24 cellular contexts compared by ENCODE assay signal in the genomic region with DNA sequence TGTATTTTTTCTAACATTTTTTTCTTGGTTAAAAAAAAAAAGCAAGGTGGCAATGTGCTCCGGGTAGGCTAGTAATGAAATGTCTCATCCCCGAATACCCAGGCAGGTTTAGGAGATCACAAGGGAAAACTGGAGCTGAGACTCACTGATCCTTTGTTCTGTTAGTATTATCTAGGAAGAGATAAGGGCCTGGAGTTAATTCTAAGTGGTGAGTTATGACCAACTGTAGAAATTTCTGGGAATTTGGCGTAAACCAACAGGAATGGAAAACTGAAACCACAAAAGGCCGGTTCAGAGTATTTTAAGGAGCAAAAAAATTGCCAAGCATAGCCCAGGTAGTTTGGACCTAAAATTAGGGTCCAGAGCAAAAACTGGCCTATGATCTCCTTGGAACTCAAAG. TPM values are rescaled to one million over a fixed set of nuclear protein-coding genes. Genes with fewer than 3 reads are reported as not detected.
DNase-seq lines count a peak whose midpoint lies in the region; ATAC-seq, FAIRE-seq and TF ChIP-seq lines count a peak whose summit lies in the region.
"Had no signal": no experiment of that assay in that cellular context is flagged by ENCODE, and none has a peak within 500 bp of the region (broad histone marks: within the 10 kb centered on the region; RNA-seq: fewer than 3 reads in every experiment).

No MANE protein-coding gene starts in this region.

- H3K9me3 Mint-ChIP-seq in CD4-positive, alpha-beta memory T cell: peaks cover 0 to 2% (median 0%) of the 10 kb centered on the region in 8 donors
- no peaks in the 10 kb centered on the region for H3K9me3 Mint-ChIP-seq in activated CD4-positive, alpha-beta memory T cell treated with anti-CD3 and anti-CD28 coated beads for 36 hours
- peaks cover 0 to 4% (median 0%) of the 10 kb centered on the region in 11 donors for H3K9me3 Mint-ChIP-seq in naive thymus-derived CD4-positive, alpha-beta T cell
- H3K9me3 Mint-ChIP-seq: GM23338, IgD-negative memory B cell had no signal

- BruUV-seq in K562 (replicated peaks; lab: Mats Ljungman, UMichigan): no TSS peak

- no peak overlapping the region for H3K4me2 ChIP-seq in K562 (ENCODE audit: insufficient read depth, low read length)
- H3K4me2 ChIP-seq: GM23338, SK-N-SH had no signal

- TF ChIP-seq POLR2A in K562 (conservative IDR thresholded peaks at IDR 0.05): no peak

- CTCF ChIA-PET in CD4-positive, alpha-beta memory T cell (lab: Charles Lee; ENCODE audit: partially characterized antibody): interaction anchor here (1.1 to 3.6 kb wide), 4 partner anchors 14 to 81 kb away, joined by 3 to 13 read pairs (median 4); no protein-coding TSS in a partner anchor
- CTCF ChIA-PET in activated CD4-positive, alpha-beta memory T cell treated with anti-CD3 and anti-CD28 coated beads for 36 hours (lab: Charles Lee): interaction anchor here (1.4 to 4.2 kb wide), 2 partner anchors 13 to 26 kb away, joined by 5 to 21 read pairs; no protein-coding TSS in a partner anchor
- CTCF ChIA-PET in K562 (lab: Yijun Ruan, JAX; ENCODE audit: low intra/inter-chr PET ratio): no interaction called here
- CTCF ChIA-PET in naive thymus-derived CD4-positive, alpha-beta T cell (lab: Charles Lee): interaction anchor here (0.6 to 1.2 kb wide), 2 partner anchors 9 to 12 kb away, joined by 3 read pairs; no protein-coding TSS in a partner anchor

- no peak for ATAC-seq in K562
- ATAC-seq in naive thymus-derived CD4-positive, alpha-beta T cell: no peak
- ATAC-seq: activated CD8-positive, alpha-beta memory T cell treated with anti-CD3 and anti-CD28 coated beads, Interleukin-2, amount 10 ng/mL, durations not matched to agents 7 days and 5 days; GM23338; sciatic nerve had no signal

- H2AFZ ChIP-seq in K562 (ENCODE audit: low read depth, low read length): no peak overlapping the region
- H2AFZ ChIP-seq: GM23338 had no signal

- intact Hi-C loops in CD4-positive, alpha-beta memory T cell (cut with micrococcal nuclease): no loop called here
- intact Hi-C loops in activated CD4-positive, alpha-beta memory T cell treated with anti-CD3 and anti-CD28 coated beads for 36 hours (cut with micrococcal nuclease): no loop called here
- intact Hi-C loops in K562 (cut with micrococcal nuclease): no loop called here
- intact Hi-C loops in naive thymus-derived CD4-positive, alpha-beta T cell (cut with micrococcal nuclease): no loop called here

- H3K9me1 ChIP-seq in K562 (ENCODE audit: control insufficient read depth, insufficient read depth, low read length): no peaks in the 10 kb centered on the region

- H3K79me2 ChIP-seq in K562 (ENCODE audit: control insufficient read depth, insufficient read depth, low read length): peaks cover 14% of the 10 kb centered on the region; the same call in 2 of the 3 replicates

- POLR2A ChIA-PET in CD4-positive, alpha-beta memory T cell (lab: Charles Lee; ENCODE audit: partially characterized antibody): interaction anchor here (1.1 to 38.1 kb wide), 5 partner anchors 10 to 36 kb away, joined by 3 to 1950 read pairs (median 20); a partner anchor contains a TSS
- POLR2A ChIA-PET in activated CD4-positive, alpha-beta memory T cell treated with anti-CD3 and anti-CD28 coated beads for 36 hours (lab: Charles Lee): interaction anchor here (0.7 to 1.6 kb wide), 3 partner anchors 9 to 24 kb away, joined by 3 to 6 read pairs (median 4); a partner anchor contains a TSS
- POLR2A ChIA-PET in K562 (lab: Yijun Ruan, JAX): interaction anchor here (0.6 kb wide), 2 partner anchors 10 to 16 kb away, joined by 3 to 4 read pairs; no protein-coding TSS in a partner anchor
- POLR2A ChIA-PET in naive thymus-derived CD4-positive, alpha-beta T cell (lab: Charles Lee): interaction anchor here (4.4 to 46.3 kb wide), 3 partner anchors 11 to 26 kb away, joined by 35 to 1418 read pairs (median 58); a partner anchor contains a TSS

- peak overlapping the region in 1 of 8 donors; percentile 6 for H3K4me3 Mint-ChIP-seq in CD4-positive, alpha-beta memory T cell
- no peak overlapping the region for H3K4me3 Mint-ChIP-seq in activated CD4-positive, alpha-beta memory T cell treated with anti-CD3 and anti-CD28 coated beads for 36 hours
- H3K4me3 Mint-ChIP-seq in naive thymus-derived CD4-positive, alpha-beta T cell: peak overlapping the region in 1 of 10 donors; percentile 84
- H3K4me3 Mint-ChIP-seq: activated CD8-positive, alpha-beta memory T cell treated with anti-CD3 and anti-CD28 coated beads, Interleukin-2, amount 10 ng/mL, durations not matched to agents 7 days and 5 days; GM23338 had no signal

- no peaks in the 10 kb centered on the region for H4K20me1 ChIP-seq in K562 (replicated peaks; ENCODE audit: control insufficient read depth, insufficient read depth, low read length)

- in situ Hi-C loops in K562 (cut with MboI): no loop called here

- peaks cover 71% of the 10 kb centered on the region for H3K36me3 ChIP-seq in CD4-positive, alpha-beta memory T cell (ENCODE audit: insufficient read depth, low read length)
- H3K36me3 ChIP-seq in K562 (ENCODE audit: control insufficient read depth, insufficient read depth, low read length) (peaks cover 99% of the 10 kb centered on the region), right atrium auricular region (peaks cover 100% of the 10 kb centered on the region)
- H3K36me3 ChIP-seq in naive thymus-derived CD4-positive, alpha-beta T cell (ENCODE audit: control insufficient read depth in 2 of 3, insufficient read depth in 3 of 3, low read length in 3 of 3): peaks cover 43 to 74% (median 64%) of the 10 kb centered on the region in 3 experiments

- no peaks in the 10 kb centered on the region for H3K9me3 ChIP-seq in CD4-positive, alpha-beta memory T cell (ENCODE audit: control insufficient read depth in 1 of 2, low read length in 2 of 2)
- H3K9me3 ChIP-seq in K562 (replicated peaks; ENCODE audit: control insufficient read depth, insufficient read depth, low read depth, low read length) (no peaks in the 10 kb centered on the region), right atrium auricular region (no peaks in the 10 kb centered on the region)
- no peaks in the 10 kb centered on the region for H3K9me3 ChIP-seq in naive thymus-derived CD4-positive, alpha-beta T cell (ENCODE audit: control insufficient read depth in 2 of 3, low read length in 3 of 3)
- H3K9me3 ChIP-seq: breast epithelium, SK-N-SH, stomach had no signal

- no peaks in the 10 kb centered on the region for H3K27me3 Mint-ChIP-seq in CD4-positive, alpha-beta memory T cell
- no peaks in the 10 kb centered on the region for H3K27me3 Mint-ChIP-seq in activated CD4-positive, alpha-beta memory T cell treated with anti-CD3 and anti-CD28 coated beads for 36 hours
- peaks cover 0 to 2% (median 0%) of the 10 kb centered on the region in 5 donors for H3K27me3 Mint-ChIP-seq in naive thymus-derived CD4-positive, alpha-beta T cell
- H3K27me3 Mint-ChIP-seq: activated CD8-positive, alpha-beta memory T cell treated with anti-CD3 and anti-CD28 coated beads, Interleukin-2, amount 10 ng/mL, durations not matched to agents 7 days and 5 days; IgD-negative memory B cell had no signal

- TF ChIP-seq RAD21 in K562 (CRISPR knock-in tag; conservative IDR thresholded peaks at IDR 0.05 in 1 of 2, IDR thresholded peaks at IDR 0.05 in 1 of 2): no peak

- H3K9ac ChIP-seq in K562 (ENCODE audit: insufficient read depth in 1 of 2, low read depth in 2 of 2, low read length in 2 of 2): no peak overlapping the region
- H3K9ac ChIP-seq: SK-N-SH had no signal

- H3K27ac ChIP-seq in CD4-positive, alpha-beta memory T cell (ENCODE audit: low read depth, low read length): peak overlapping the region; percentile 45
- H3K27ac ChIP-seq in K562 (ENCODE audit: extremely low read depth, low read depth, low read length) (no peak overlapping the region), right atrium auricular region (no peak overlapping the region)
- H3K27ac ChIP-seq in naive thymus-derived CD4-positive, alpha-beta T cell (ENCODE audit: low read depth, low read length): peak overlapping the region; percentile 87
- H3K27ac ChIP-seq: breast epithelium, RWPE1, stomach had no signal

- H3K27ac Mint-ChIP-seq in CD4-positive, alpha-beta memory T cell: peak overlapping the region; percentile 64 to 97 (median 86)
- peak overlapping the region; percentile 97 for H3K27ac Mint-ChIP-seq in activated CD4-positive, alpha-beta memory T cell treated with anti-CD3 and anti-CD28 coated beads for 36 hours
- H3K27ac Mint-ChIP-seq in naive thymus-derived CD4-positive, alpha-beta T cell: peak overlapping the region; percentile 34 to 100 (median 93)
- H3K27ac Mint-ChIP-seq: GM23338 had no signal

- FAIRE-seq in K562 (lab: Jason Lieb, UNC): no peak
- no peak for FAIRE-seq in RCC 7860 (lab: Jason Lieb, UNC)
- FAIRE-seq: frontal cortex had no signal

- no peaks in the 10 kb centered on the region for H3K27me3 ChIP-seq in CD4-positive, alpha-beta memory T cell (ENCODE audit: insufficient read depth, low read length)
- H3K27me3 ChIP-seq in K562 (ENCODE audit: control insufficient read depth in 2 of 2, insufficient read depth in 2 of 2, low read length in 2 of 2) (no peaks in the 10 kb centered on the region), right atrium auricular region (no peaks in the 10 kb centered on the region)
- H3K27me3 ChIP-seq in naive thymus-derived CD4-positive, alpha-beta T cell (ENCODE audit: control insufficient read depth in 2 of 2, insufficient read depth in 2 of 2, low read length in 2 of 2): no peaks in the 10 kb centered on the region
- H3K27me3 ChIP-seq: breast epithelium, stomach had no signal

- DNase-seq in CD4-positive, alpha-beta memory T cell: no peak
- DNase-seq in activated CD4-positive, alpha-beta memory T cell treated with anti-CD3 and anti-CD28 coated beads for 36 hours: no peak
- DNase-seq in K562 (ENCODE audit: extremely low read depth in 1 of 4, low spot score in 3 of 4) (no peak), right atrium auricular region (ENCODE audit: low spot score) (no peak), RCC 7860 (ENCODE audit: low spot score) (no peak)
- no peak for DNase-seq in naive thymus-derived CD4-positive, alpha-beta T cell
- no peak for DNase-seq in stimulated activated CD4-positive, alpha-beta T cell treated with anti-CD3 and anti-CD28 coated beads, Interleukin-4, amount 100 ng/mL, for 4 hours
- DNase-seq: activated CD8-positive, alpha-beta memory T cell treated with anti-CD3 and anti-CD28 coated beads, Interleukin-2, amount 10 ng/mL, durations not matched to agents 7 days and 5 days; COR-L47; DND-41; mammary epithelial cell; NCI-H2171; NCI-H524 treated with DMSO at 0.1 percent for 48 hours; SK-N-SH; stomach; T1000; trophoblast cell had no signal

- TF ChIP-seq CTCF in K562 (IDR thresholded peaks at IDR 0.05 in 2 of 3, conservative IDR thresholded peaks at IDR 0.05 in 1 of 3; ENCODE audit: insufficient read depth in 2 of 3, low read depth in 1 of 3, low read length in 3 of 3): no peak
- no peak for TF ChIP-seq CTCF in right atrium auricular region (IDR thresholded peaks at IDR 0.05)

- no peak for TF ChIP-seq EP300 in K562 (IDR thresholded peaks at IDR 0.05; ENCODE audit: low read length)

- H3K36me3 Mint-ChIP-seq in CD4-positive, alpha-beta memory T cell: peaks cover 81 to 96% of the 10 kb centered on the region in 2 donors
- H3K36me3 Mint-ChIP-seq in activated CD4-positive, alpha-beta memory T cell treated with anti-CD3 and anti-CD28 coated beads for 36 hours: peaks cover 87% of the 10 kb centered on the region
- peaks cover 20 to 78% (median 56%) of the 10 kb centered on the region in 5 donors for H3K36me3 Mint-ChIP-seq in naive thymus-derived CD4-positive, alpha-beta T cell

- peaks cover 96% of the 10 kb centered on the region for H3K4me1 ChIP-seq in CD4-positive, alpha-beta memory T cell (ENCODE audit: insufficient read depth, low read length)
- H3K4me1 ChIP-seq in K562 (replicated peaks in 1 of 2; ENCODE audit: control insufficient read depth in 2 of 2, insufficient read depth in 2 of 2, low read length in 2 of 2) (peaks cover 0 to 19% of the 10 kb centered on the region in 2 experiments; a peak in 4 of 5 replicates), right atrium auricular region (no peaks in the 10 kb centered on the region)
- H3K4me1 ChIP-seq in naive thymus-derived CD4-positive, alpha-beta T cell (ENCODE audit: control insufficient read depth in 2 of 2, insufficient read depth in 2 of 2, low read length in 2 of 2): peaks cover 49 to 88% of the 10 kb centered on the region in 2 donors
- H3K4me1 ChIP-seq: breast epithelium had no signal

- H3K4me3 ChIP-seq in CD4-positive, alpha-beta memory T cell (ENCODE audit: low read length in 2 of 2): no peak overlapping the region
- no peak overlapping the region for H3K4me3 ChIP-seq in K562
- H3K4me3 ChIP-seq in naive thymus-derived CD4-positive, alpha-beta T cell (ENCODE audit: low read length): no peak overlapping the region
- no peak overlapping the region for H3K4me3 ChIP-seq in right atrium auricular region
- H3K4me3 ChIP-seq: breast epithelium, GM23338, stomach had no signal

- 52% methylated on average over 4 of the region's 4 CpGs for WGBS in K562 (ENCODE audit: insufficient coverage, low coverage, missing lambda C conversion rate)

- peaks cover 57 to 98% (median 85%) of the 10 kb centered on the region in 4 donors for H3K4me1 Mint-ChIP-seq in CD4-positive, alpha-beta memory T cell
- H3K4me1 Mint-ChIP-seq in activated CD4-positive, alpha-beta memory T cell treated with anti-CD3 and anti-CD28 coated beads for 36 hours (ENCODE audit: low read depth): peaks cover 91% of the 10 kb centered on the region
- H3K4me1 Mint-ChIP-seq in naive thymus-derived CD4-positive, alpha-beta T cell: peaks cover 57 to 100% (median 93%) of the 10 kb centered on the region in 7 donors
- H3K4me1 Mint-ChIP-seq: GM23338 had no signal

RNA-seq across cellular contexts. Expression of a gene that starts 12.4 kb away (rescaled TPM):
- 10 to 100 TPM; 70.2 to 81.1 TPM for total RNA-seq in CD4-positive, alpha-beta memory T cell
- 10 to 100 TPM; 52.0 to 85.3 TPM for polyA plus RNA-seq in CD4-positive, alpha-beta memory T cell
- total RNA-seq in activated CD4-positive, alpha-beta memory T cell treated with anti-CD3 and anti-CD28 coated beads for 36 hours: 100 to 1,000 TPM; 111 TPM
- total RNA-seq in K562 (2011; cell fraction: chromatin; rRNA removed; ENCODE audit: low replicate concordance): 11.6 and 26.7 TPM in 2 replicates
- 12.4 and 21.7 TPM in 2 replicates for total RNA-seq in K562 (2011; cell fraction: nucleolus; rRNA removed)
- 15.0 and 16.4 TPM in 2 replicates for total RNA-seq in K562 (2011; cell fraction: nucleoplasm; rRNA removed)
- total RNA-seq in K562 (2014; rRNA removed) (4.4 and 4.5 TPM in 2 replicates), K562 (2014; rRNA removed; fragmentation: Illumina TruSeq; extraction: Trizol) (3.3 TPM in 2 replicates), K562 (2015; rRNA removed; fragmentation: Illumina TruSeq; extraction: Trizol) (2.0 and 2.8 TPM in 2 replicates), K562 (2021) (5.0 and 7.0 TPM in 2 replicates), right atrium auricular region (1 to 10 TPM; 5.7 to 8.1 TPM)
- polyA plus RNA-seq in K562 (2011; rRNA removed) (9.2 and 9.9 TPM in 2 replicates), K562 (2014; fragmentation: Illumina TruSeq; extraction: Trizol) (6.5 and 6.6 TPM in 2 replicates), K562 (2014; fragmentation: Nextera tagmentation; extraction: Ambion mirVana) (1 to 10 TPM; 1.4 to 1.5 TPM), K562 (2014; rRNA removed) (4.6 and 6.9 TPM in 2 replicates)
- 9.0 and 11.2 TPM in 2 replicates for polyA plus RNA-seq in K562 (2011; cell fraction: cytosol; rRNA removed)
- polyA plus RNA-seq in K562 (2011; cell fraction: nucleus; rRNA removed): 37.5 and 44.1 TPM in 2 replicates
- polyA plus RNA-seq in K562 (2012): 5.9 and 21.1 TPM in 2 replicates
- 4.8 and 5.7 TPM in 2 replicates for polyA minus RNA-seq in K562 (2011; rRNA and poly(A)+ RNA removed)
- 2.2 and 2.7 TPM in 2 replicates for polyA minus RNA-seq in K562 (2011; cell fraction: cytosol; rRNA and poly(A)+ RNA removed)
- polyA minus RNA-seq in K562 (2011; cell fraction: nucleus; rRNA and poly(A)+ RNA removed): 6.2 and 7.9 TPM in 2 replicates
- 10 to 100 TPM; 55.8 to 81.0 (median 74.5) TPM for total RNA-seq in naive thymus-derived CD4-positive, alpha-beta T cell
- 100 to 1,000 TPM in 1 of 2 donors, 10 to 100 TPM in 1; 68.8 to 135 TPM for polyA plus RNA-seq in naive thymus-derived CD4-positive, alpha-beta T cell

RNA-seq across cellular contexts. Expression of a gene that starts 19.0 kb away (rescaled TPM):
- 10 to 100 TPM; 69.3 to 76.1 TPM for total RNA-seq in CD4-positive, alpha-beta memory T cell
- 100 to 1,000 TPM; 122 to 124 TPM for polyA plus RNA-seq in CD4-positive, alpha-beta memory T cell
- 100 to 1,000 TPM; 114 to 118 TPM for total RNA-seq in activated CD4-positive, alpha-beta memory T cell treated with anti-CD3 and anti-CD28 coated beads for 36 hours
- 4.4 and 12.4 TPM in 2 replicates for total RNA-seq in K562 (2011; cell fraction: chromatin; rRNA removed; ENCODE audit: low replicate concordance)
- 15.1 and 18.7 TPM in 2 replicates for total RNA-seq in K562 (2011; cell fraction: nucleolus; rRNA removed)
- total RNA-seq in K562 (2011; cell fraction: nucleoplasm; rRNA removed): 6.9 and 10.0 TPM in 2 replicates
- total RNA-seq in K562 (2014; rRNA removed): 49.1 and 56.9 TPM in 2 replicates
- 9.6 and 11.4 TPM in 2 replicates for total RNA-seq in K562 (2014; rRNA removed; fragmentation: Illumina TruSeq; extraction: Trizol)
- 26.8 and 27.0 TPM in 2 replicates for total RNA-seq in K562 (2015; rRNA removed; fragmentation: Illumina TruSeq; extraction: Trizol)
- total RNA-seq in K562 (2021): 49.1 and 53.6 TPM in 2 replicates
- 35.7 and 47.1 TPM in 2 replicates for polyA plus RNA-seq in K562 (2011; rRNA removed)
- 68.9 and 112 TPM in 2 replicates for polyA plus RNA-seq in K562 (2011; cell fraction: cytosol; rRNA removed)
- polyA plus RNA-seq in K562 (2011; cell fraction: nucleus; rRNA removed): 30.0 and 32.4 TPM in 2 replicates
- polyA plus RNA-seq in K562 (2012): 38.0 and 90.9 TPM in 2 replicates
- polyA plus RNA-seq in K562 (2014; fragmentation: Illumina TruSeq; extraction: Trizol): 29.7 and 43.9 TPM in 2 replicates
- 1 to 10 TPM in 1 of 2 experiments, under 1 TPM in 1; 0.11 to 1.7 TPM for polyA plus RNA-seq in K562 (2014; fragmentation: Nextera tagmentation; extraction: Ambion mirVana)
- polyA plus RNA-seq in K562 (2014; rRNA removed): 59.4 and 61.9 TPM in 2 replicates
- polyA minus RNA-seq in K562 (2011; rRNA and poly(A)+ RNA removed): 21.1 and 22.8 TPM in 2 replicates
- 37.2 and 37.3 TPM in 2 replicates for polyA minus RNA-seq in K562 (2011; cell fraction: cytosol; rRNA and poly(A)+ RNA removed)
- 6.6 and 9.1 TPM in 2 replicates for polyA minus RNA-seq in K562 (2011; cell fraction: nucleus; rRNA and poly(A)+ RNA removed)
- 100 to 1,000 TPM in 1 of 5 experiments, 10 to 100 TPM in 4; 38.7 to 110 (median 63.7) TPM for total RNA-seq in naive thymus-derived CD4-positive, alpha-beta T cell
- polyA plus RNA-seq in naive thymus-derived CD4-positive, alpha-beta T cell: 100 to 1,000 TPM; 104 to 147 TPM
- 10 to 100 TPM; 54.4 to 58.6 TPM for total RNA-seq in right atrium auricular region

RNA-seq across cellular contexts. Expression of a gene that starts 20.5 kb away (rescaled TPM):
- total RNA-seq in CD4-positive, alpha-beta memory T cell: 100 to 1,000 TPM; 149 to 150 TPM
- polyA plus RNA-seq in CD4-positive, alpha-beta memory T cell: 100 to 1,000 TPM in 1 of 2 donors, 10 to 100 TPM in 1; 62.3 to 143 TPM
- 100 to 1,000 TPM; 110 to 111 TPM for total RNA-seq in activated CD4-positive, alpha-beta memory T cell treated with anti-CD3 and anti-CD28 coated beads for 36 hours
- total RNA-seq in K562 (2011; cell fraction: chromatin; rRNA removed; ENCODE audit: low replicate concordance): 32.1 and 34.4 TPM in 2 replicates
- total RNA-seq in K562 (2011; cell fraction: nucleolus; rRNA removed): 18.3 and 21.8 TPM in 2 replicates
- 32.9 and 48.2 TPM in 2 replicates for total RNA-seq in K562 (2011; cell fraction: nucleoplasm; rRNA removed)
- total RNA-seq in K562 (2014; rRNA removed) (22.0 and 29.6 TPM in 2 replicates), K562 (2014; rRNA removed; fragmentation: Illumina TruSeq; extraction: Trizol) (37.1 and 41.0 TPM in 2 replicates), K562 (2015; rRNA removed; fragmentation: Illumina TruSeq; extraction: Trizol) (36.1 and 39.0 TPM in 2 replicates), K562 (2021) (44.4 and 45.9 TPM in 2 replicates), right atrium auricular region (10 to 100 TPM; 43.2 to 43.8 TPM)
- polyA plus RNA-seq in K562 (2011; rRNA removed) (38.0 and 62.9 TPM in 2 replicates), K562 (2014; fragmentation: Illumina TruSeq; extraction: Trizol) (45.3 and 46.2 TPM in 2 replicates), K562 (2014; fragmentation: Nextera tagmentation; extraction: Ambion mirVana) (1 to 10 TPM; 6.4 to 8.0 TPM), K562 (2014; rRNA removed) (30.6 and 37.7 TPM in 2 replicates)
- 25.3 and 36.3 TPM in 2 replicates for polyA plus RNA-seq in K562 (2011; cell fraction: cytosol; rRNA removed)
- polyA plus RNA-seq in K562 (2011; cell fraction: nucleus; rRNA removed): 9.0 and 10.3 TPM in 2 replicates
- 26.5 and 47.8 TPM in 2 replicates for polyA plus RNA-seq in K562 (2012)
- 59.8 and 79.3 TPM in 2 replicates for polyA minus RNA-seq in K562 (2011; rRNA and poly(A)+ RNA removed)
- polyA minus RNA-seq in K562 (2011; cell fraction: cytosol; rRNA and poly(A)+ RNA removed): 28.9 and 31.4 TPM in 2 replicates
- 9.8 and 14.4 TPM in 2 replicates for polyA minus RNA-seq in K562 (2011; cell fraction: nucleus; rRNA and poly(A)+ RNA removed)
- total RNA-seq in naive thymus-derived CD4-positive, alpha-beta T cell: 100 to 1,000 TPM; 112 to 161 (median 135) TPM
- 100 to 1,000 TPM; 127 to 181 TPM for polyA plus RNA-seq in naive thymus-derived CD4-positive, alpha-beta T cell

RNA-seq across cellular contexts. Expression of a gene that starts 29.7 kb away (rescaled TPM):
- 10 to 100 TPM; 29.4 to 35.1 TPM for total RNA-seq in CD4-positive, alpha-beta memory T cell
- 1 to 10 TPM; 4.9 to 9.7 TPM for polyA plus RNA-seq in CD4-positive, alpha-beta memory T cell
- total RNA-seq in activated CD4-positive, alpha-beta memory T cell treated with anti-CD3 and anti-CD28 coated beads for 36 hours: 10 to 100 TPM; 21.9 to 23.1 TPM
- total RNA-seq in K562 (2011; cell fraction: chromatin; rRNA removed; ENCODE audit: low replicate concordance): 13.8 and 48.9 TPM in 2 replicates
- 30.0 and 32.7 TPM in 2 replicates for total RNA-seq in K562 (2011; cell fraction: nucleolus; rRNA removed)
- total RNA-seq in K562 (2011; cell fraction: nucleoplasm; rRNA removed): 23.2 and 27.7 TPM in 2 replicates
- total RNA-seq in K562 (2014; rRNA removed) (5.8 and 6.4 TPM in 2 replicates), K562 (2014; rRNA removed; fragmentation: Illumina TruSeq; extraction: Trizol) (1.3 and 1.9 TPM in 2 replicates), K562 (2015; rRNA removed; fragmentation: Illumina TruSeq; extraction: Trizol) (3.4 and 4.1 TPM in 2 replicates), K562 (2021) (7.3 and 8.3 TPM in 2 replicates), right atrium auricular region (1 to 10 TPM; 2.0 to 5.4 TPM)
- polyA plus RNA-seq in K562 (2011; rRNA removed) (6.0 and 7.1 TPM in 2 replicates), K562 (2014; fragmentation: Illumina TruSeq; extraction: Trizol) (3.0 and 4.5 TPM in 2 replicates), K562 (2014; fragmentation: Nextera tagmentation; extraction: Ambion mirVana) (under 1 TPM; 0.18 to 0.55 TPM), K562 (2014; rRNA removed) (9.1 and 9.9 TPM in 2 replicates)
- 6.9 and 12.4 TPM in 2 replicates for polyA plus RNA-seq in K562 (2011; cell fraction: cytosol; rRNA removed)
- 35.6 and 67.1 TPM in 2 replicates for polyA plus RNA-seq in K562 (2011; cell fraction: nucleus; rRNA removed)
- 5.1 and 6.4 TPM in 2 replicates for polyA plus RNA-seq in K562 (2012)
- polyA minus RNA-seq in K562 (2011; rRNA and poly(A)+ RNA removed): 2.5 and 3.2 TPM in 2 replicates
- polyA minus RNA-seq in K562 (2011; cell fraction: cytosol; rRNA and poly(A)+ RNA removed): 2.7 and 3.9 TPM in 2 replicates
- 10.9 and 12.1 TPM in 2 replicates for polyA minus RNA-seq in K562 (2011; cell fraction: nucleus; rRNA and poly(A)+ RNA removed)
- total RNA-seq in naive thymus-derived CD4-positive, alpha-beta T cell: 10 to 100 TPM; 24.3 to 38.3 (median 32.8) TPM
- polyA plus RNA-seq in naive thymus-derived CD4-positive, alpha-beta T cell: 10 to 100 TPM in 1 of 2 donors, 1 to 10 TPM in 1; 8.0 to 15.5 TPM

RNA-seq across cellular contexts. Expression of a gene that starts 32.5 kb away (rescaled TPM):
- total RNA-seq in CD4-positive, alpha-beta memory T cell: 1 to 10 TPM; 2.3 to 3.0 TPM
- not detected for polyA plus RNA-seq in CD4-positive, alpha-beta memory T cell
- total RNA-seq in activated CD4-positive, alpha-beta memory T cell treated with anti-CD3 and anti-CD28 coated beads for 36 hours: under 1 TPM; 0.59 to 0.90 TPM
- total RNA-seq in K562 (2011; cell fraction: chromatin; rRNA removed; ENCODE audit: low replicate concordance): not detected in 2 replicates
- 0.13 TPM in 1 of 2 replicates, not detected in the other for total RNA-seq in K562 (2011; cell fraction: nucleolus; rRNA removed)
- total RNA-seq in K562 (2011; cell fraction: nucleoplasm; rRNA removed): 0.15 TPM in 1 of 2 replicates, not detected in the other
- total RNA-seq in K562 (2014; rRNA removed) (not detected in 2 replicates), K562 (2014; rRNA removed; fragmentation: Illumina TruSeq; extraction: Trizol) (not detected in 2 replicates), K562 (2015; rRNA removed; fragmentation: Illumina TruSeq; extraction: Trizol) (not detected in 2 replicates), K562 (2021) (not detected in 2 replicates), right atrium auricular region (not detected)
- polyA plus RNA-seq in K562 (2011; rRNA removed) (not detected in 2 replicates), K562 (2014; fragmentation: Illumina TruSeq; extraction: Trizol) (not detected in 2 replicates), K562 (2014; fragmentation: Nextera tagmentation; extraction: Ambion mirVana) (not detected), K562 (2014; rRNA removed) (not detected in 2 replicates)
- not detected in 2 replicates for polyA plus RNA-seq in K562 (2011; cell fraction: cytosol; rRNA removed)
- 0.10 TPM in 1 of 2 replicates, not detected in the other for polyA plus RNA-seq in K562 (2011; cell fraction: nucleus; rRNA removed)
- 0.01 and 0.21 TPM in 2 replicates for polyA plus RNA-seq in K562 (2012)
- not detected in 2 replicates for polyA minus RNA-seq in K562 (2011; rRNA and poly(A)+ RNA removed)
- polyA minus RNA-seq in K562 (2011; cell fraction: cytosol; rRNA and poly(A)+ RNA removed): not detected in 2 replicates
- not detected in 2 replicates for polyA minus RNA-seq in K562 (2011; cell fraction: nucleus; rRNA and poly(A)+ RNA removed)
- total RNA-seq in naive thymus-derived CD4-positive, alpha-beta T cell: 1 to 10 TPM in 3 of 5 experiments, under 1 TPM in 2; 0.27 to 2.5 (median 1.6) TPM
- under 1 TPM in 1 of 2 donors, not detected in 1; 0.16 TPM for polyA plus RNA-seq in naive thymus-derived CD4-positive, alpha-beta T cell
- total RNA-seq: frontal cortex, GM23338, mammary epithelial cell, osteoblast, stomach had no signal
- polyA plus RNA-seq: GM23338, mammary epithelial cell had no signal

Comparison
In these comparisons a context has a peak if more than half of its experiments do, and no peak if none do; other contexts are left out.
1. H3K27ac ChIP-seq: peak in CD4-positive, alpha-beta memory T cell (single experiment) and naive thymus-derived CD4-positive, alpha-beta T cell (single experiment); none in K562 (single experiment) and right atrium auricular region (0 of 2).
2. Peak in every context shown above with its lines, with median percentiles within 50 percentile points of each other: H3K27ac Mint-ChIP-seq.